ENCODE assay signal across 8 cellular contexts in the genomic region with DNA sequence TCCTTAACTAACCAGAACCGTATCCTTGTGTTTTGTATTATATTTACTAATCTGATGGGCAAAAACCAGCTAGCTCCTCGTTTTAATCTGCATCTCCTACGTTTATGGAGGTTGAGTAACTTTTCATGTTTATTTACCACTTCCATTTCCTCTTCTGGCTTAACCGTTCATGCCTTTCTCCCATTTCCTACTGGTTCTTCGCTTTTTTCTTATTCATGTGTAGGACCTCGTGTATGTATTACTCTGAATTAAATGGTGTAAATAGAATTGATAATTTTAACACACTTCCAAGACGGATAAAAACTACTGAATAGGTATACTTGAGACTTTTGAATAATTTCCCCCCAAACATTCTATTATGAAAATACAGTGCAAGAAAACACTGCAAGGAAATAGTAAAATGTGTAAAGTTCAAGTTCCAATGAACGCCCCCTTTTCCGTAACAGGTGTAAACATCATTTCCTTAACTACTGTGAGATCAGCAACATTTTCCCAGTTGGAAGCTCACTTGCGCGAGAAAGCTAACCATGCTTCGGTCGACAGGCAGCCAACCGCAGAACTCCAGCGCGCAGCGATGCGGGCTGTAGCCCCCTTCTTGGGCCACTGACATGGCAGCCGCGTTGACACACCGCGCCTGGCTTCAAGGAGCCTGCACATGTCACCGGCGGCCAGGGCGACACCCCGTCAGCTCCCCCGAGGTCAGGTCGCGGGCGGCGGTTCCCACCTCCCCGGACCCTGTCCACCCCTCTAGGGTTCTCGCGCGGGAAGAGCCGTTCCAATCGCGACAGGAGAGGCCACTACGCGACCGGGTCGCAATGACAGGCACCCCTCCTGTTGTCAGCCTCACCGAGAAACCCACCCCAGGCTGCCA. TPM values are rescaled to one million over a fixed set of nuclear protein-coding genes. Genes with fewer than 3 reads are reported as not detected.
DNase-seq lines count a peak whose midpoint lies in the region; ATAC-seq and TF ChIP-seq lines count a peak whose summit lies in the region.

No MANE protein-coding gene starts in this region.

- H3K36me3 ChIP-seq in DOHH2 (ENCODE audit: control insufficient read depth, low read length) (peaks cover 8% of the 10 kb centered on the region), Loucy (ENCODE audit: insufficient read depth, low read length) (no peaks in the 10 kb centered on the region), WERI-Rb-1 (peaks cover 5% of the 10 kb centered on the region; the same call in 1 of the 2 replicates), right lobe of liver (no peaks in the 10 kb centered on the region)

- DNase-seq in WERI-Rb-1 (peak; percentile 49), dermis blood vessel endothelial cell (peak; percentile 86), right lobe of liver (peak; percentile 55 to 75 (median 64)), AG08396 (ENCODE audit: low spot score) (no peak)
- DNase-seq in stimulated activated CD8-positive, alpha-beta memory T cell treated with anti-CD3 and anti-CD28 coated beads, Interleukin-12 subunit alpha, Interleukin-12 subunit beta, amount 100 ng/mL, for 24 hours (ENCODE audit: extremely low read depth): peak; percentile 10

- H4K20me1 ChIP-seq in DOHH2 (ENCODE audit: control insufficient read depth, insufficient read depth, low read depth, low read length): no peaks in the 10 kb centered on the region
- H4K20me1 ChIP-seq in Loucy (ENCODE audit: insufficient read depth, low read length, poor library complexity, severe bottlenecking): peaks cover 25% of the 10 kb centered on the region

- peak overlapping the region; percentile 61 for H3K4me2 ChIP-seq in DOHH2 (ENCODE audit: low read length)
- H3K4me2 ChIP-seq in Loucy (ENCODE audit: low read depth, low read length, poor library complexity, severe bottlenecking): peak overlapping the region; percentile 75

- peak overlapping the region; percentile 88 for H3K9ac ChIP-seq in Loucy (ENCODE audit: low read depth, low read length, poor library complexity, severe bottlenecking)

- H3K4me3 ChIP-seq in DOHH2 (ENCODE audit: low read length) (peak overlapping the region; percentile 97), Loucy (ENCODE audit: low read length, poor library complexity, severe bottlenecking) (peak overlapping the region; percentile 88), WERI-Rb-1 (ENCODE audit: low read depth, low read length) (peak overlapping the region; percentile 53), right lobe of liver (peak overlapping the region; percentile 82 to 93 (median 90))

- TF ChIP-seq CTCF in DOHH2 (IDR thresholded peaks at IDR 0.05; ENCODE audit: low read depth, low read length, poor library complexity, severe bottlenecking) (no peak), Loucy (conservative IDR thresholded peaks at IDR 0.05; ENCODE audit: low read length) (no peak), WERI-Rb-1 (IDR thresholded peaks at IDR 0.05; ENCODE audit: low read depth, low read length) (no peak), right lobe of liver (IDR thresholded peaks at IDR 0.05) (no peak)

- H3K79me2 ChIP-seq in DOHH2 (ENCODE audit: control insufficient read depth, low read length) (peaks cover 45% of the 10 kb centered on the region), Loucy (ENCODE audit: insufficient read depth, low read length) (peaks cover 53% of the 10 kb centered on the region)

- ATAC-seq in GM21825 (IDR thresholded peaks at IDR 0.05; ENCODE audit: unreplicated experiment) (peak; percentile 9), right lobe of liver (peak; percentile 2 to 18 (median 5))

- H3K9me3 ChIP-seq in DOHH2 (ENCODE audit: control insufficient read depth, insufficient read depth, low read length): no peaks in the 10 kb centered on the region
- no peaks in the 10 kb centered on the region for H3K9me3 ChIP-seq in Loucy (ENCODE audit: insufficient read depth, low read depth, low read length)
- H3K9me3 ChIP-seq in WERI-Rb-1 (ENCODE audit: severe bottlenecking): no peaks in the 10 kb centered on the region
- H3K9me3 ChIP-seq in right lobe of liver: no peaks in the 10 kb centered on the region

- no peak for TF ChIP-seq POLR2A in right lobe of liver (IDR thresholded peaks at IDR 0.05)

- peak overlapping the region; percentile 50; the same call in 1 of the 2 replicates for H2AFZ ChIP-seq in Loucy (ENCODE audit: low read length)

- no peaks in the 10 kb centered on the region for H3K9me2 ChIP-seq in DOHH2 (replicated peaks; ENCODE audit: control insufficient read depth, low read length)
- no peaks in the 10 kb centered on the region for H3K9me2 ChIP-seq in Loucy (replicated peaks; ENCODE audit: low read depth, low read length)

- H3K4me1 ChIP-seq in DOHH2 (ENCODE audit: control insufficient read depth, low read length) (peaks cover 24% of the 10 kb centered on the region), Loucy (ENCODE audit: insufficient read depth, low read length, poor library complexity, severe bottlenecking) (peaks cover 46% of the 10 kb centered on the region), right lobe of liver (peaks cover 0 to 30% (median 8%) of the 10 kb centered on the region in 4 donors)

- H3K27me3 ChIP-seq in DOHH2 (ENCODE audit: control insufficient read depth, low read length) (no peaks in the 10 kb centered on the region), Loucy (ENCODE audit: insufficient read depth, low read length, poor library complexity, severe bottlenecking) (no peaks in the 10 kb centered on the region), WERI-Rb-1 (ENCODE audit: insufficient read depth, low read depth, severe bottlenecking) (no peaks in the 10 kb centered on the region), right lobe of liver (no peaks in the 10 kb centered on the region)

- WGBS in right lobe of liver (ENCODE audit: insufficient coverage, low coverage, low lambda C conversion rate, missing lambda C conversion rate): under 1% methylated on average over 18 of the region's 43 CpGs

- intact Hi-C loops in right lobe of liver (cut with DNase I): no loop called here

- H3F3A ChIP-seq in DOHH2 (ENCODE audit: control insufficient read depth, insufficient read depth): no peaks in the 10 kb centered on the region; the same call in 1 of the 2 replicates
- no peaks in the 10 kb centered on the region for H3F3A ChIP-seq in Loucy (ENCODE audit: low read depth)

- H3K27ac ChIP-seq in DOHH2 (ENCODE audit: low read depth, low read length): peak overlapping the region; percentile 49
- peak overlapping the region; percentile 88 for H3K27ac ChIP-seq in WERI-Rb-1
- H3K27ac ChIP-seq in right lobe of liver: peak overlapping the region; percentile 70 to 93 (median 85)

RNA-seq across cellular contexts. Expression of gene EDEM3, which starts 0.8 kb away (rescaled TPM):
- total RNA-seq in dermis blood vessel endothelial cell (88.3 and 99.5 TPM in 2 replicates), right lobe of liver (10 to 100 TPM; 18.5 to 36.4 (median 31.0) TPM)
